In genomic region chr17:39174907-39175694, GRCh38 we compare ENCODE assay signal across 8 cellular contexts. TPM values are rescaled to one million over a fixed set of nuclear protein-coding genes. Genes with fewer than 3 reads are reported as not detected.
DNase-seq lines count a peak whose midpoint lies in the region; ATAC-seq, FAIRE-seq and TF ChIP-seq lines count a peak whose summit lies in the region.

No MANE protein-coding gene starts in this region.

- H2BK20ac ChIP-seq in H1 (ENCODE audit: low read length), result no peak overlapping the region

- DNase-seq in ACHN, result peak; percentile 61
- DNase-seq in GM19240 (ENCODE audit: insufficient read length, low spot score), result peak; percentile 64
- DNase-seq in NCI-H748 (lab: John Stamatoyannopoulos, UW; ENCODE audit: unreplicated experiment), result peak; percentile 66
- peak; percentile 58 to 74 for DNase-seq in activated CD8-positive, alpha-beta memory T cell treated with anti-CD3 and anti-CD28 coated beads for 1 hour (ENCODE audit: extremely low read depth in 1 of 2, low read depth in 1 of 2)
- DNase-seq in H1 (ENCODE audit: low read depth in 1 of 2, low spot score in 2 of 2), result peak; percentile 82 to 92
- DNase-seq in mucosa of gallbladder (ENCODE audit: low spot score), result peak; percentile 80
- DNase-seq in stimulated activated naive B cell treated with anti-CD40 and anti-IgM and Interleukin-4, amounts not matched to agents 10 μg/mL and 1 μg/mL and 100 μg/mL, for 72 hours, result peak; percentile 34

- peak; percentile 87 to 92 (median 91) for TF ChIP-seq CTCF in H1 (IDR thresholded peaks at IDR 0.05; ENCODE audit: control extremely low read depth in 1 of 3, insufficient read depth in 1 of 3, low read depth in 1 of 3, low read length in 3 of 3)

- in situ Hi-C loops in ACHN (cut with HindIII; ENCODE audit: low pct_ligation_motif_present, low pct_unique_long_range_greater_than_20kb, low sequenced_read_pairs), result no loop called here

- H2BK5ac ChIP-seq in H1 (ENCODE audit: low read depth, low read length), result no peak overlapping the region

- H3K79me1 ChIP-seq in H1 (ENCODE audit: low read depth, low read length), result no peaks in the 10 kb centered on the region; the same call in 1 of the 2 replicates

- H3K27me3 ChIP-seq in H1 (replicated peaks in 1 of 4; ENCODE audit: control insufficient read depth in 3 of 4, extremely low read depth in 1 of 4, insufficient read depth in 3 of 4, low read length in 3 of 4), result no peaks in the 10 kb centered on the region

- peaks cover 0 to 5% of the 10 kb centered on the region in 2 experiments for H4K20me1 ChIP-seq in H1 (replicated peaks in 1 of 2; ENCODE audit: control insufficient read depth in 1 of 2, insufficient read depth in 2 of 2, low read length in 2 of 2)

- no peak for TF ChIP-seq EP300 in H1 (IDR thresholded peaks at IDR 0.05; ENCODE audit: borderline replicate concordance in 1 of 2, low read depth in 2 of 2, low read length in 2 of 2)

- CTCF ChIA-PET in H1 (lab: Charles Lee; ENCODE audit: partially characterized antibody), result interaction anchor here (0.7 to 7.8 kb wide), 63 partner anchors 8 to 864 kb away, joined by 3 to 151 read pairs (median 4); partner anchors contain the start of genes ARL5C, CACNB1, CWC25 and FBXO47

- no peak overlapping the region for H3K56ac ChIP-seq in H1 (replicated peaks; ENCODE audit: insufficient read length, low read depth, low read length)

- H3K4me3 ChIP-seq in H1 (ENCODE audit: extremely low read depth in 1 of 4, insufficient read depth in 2 of 4, low read depth in 3 of 4, low read length in 4 of 4), result peak overlapping the region in 1 of 4 experiments; percentile 22; a peak in 1 of 8 replicates

- H3K36me3 Mint-ChIP-seq in stimulated activated naive B cell treated with anti-CD40 and anti-IgM and Interleukin-4, amounts not matched to agents 10 μg/mL and 1 μg/mL and 100 μg/mL, for 72 hours, result peaks cover 29 to 36% of the 10 kb centered on the region in 2 donors

- no peak overlapping the region for H3K14ac ChIP-seq in H1 (ENCODE audit: insufficient read length)

- peak overlapping the region in 1 of 2 experiments; percentile 24; a peak in 1 of 4 replicates for H3K4me2 ChIP-seq in H1 (ENCODE audit: insufficient read depth in 1 of 2, low read depth in 2 of 2, low read length in 2 of 2)

- peak; percentile 81 to 85 for ATAC-seq in stimulated activated naive B cell treated with anti-CD40 and anti-IgM and Interleukin-4, amounts not matched to agents 10 μg/mL and 1 μg/mL and 100 μg/mL, for 72 hours (replicated peaks)
- ATAC-seq in GM21367 (IDR thresholded peaks at IDR 0.05; ENCODE audit: unreplicated experiment), result no peak

- H3K27ac ChIP-seq in H1 (ENCODE audit: low read depth, low read length), result no peak overlapping the region

- H3K4me1 ChIP-seq in H1 (replicated peaks in 1 of 4; ENCODE audit: control insufficient read depth in 3 of 4, insufficient read depth in 4 of 4, low read length in 3 of 4), result peaks cover 0 to 14% (median 10%) of the 10 kb centered on the region in 4 experiments; a peak in 6 of 7 replicates

- no peaks in the 10 kb centered on the region for H3K9me3 Mint-ChIP-seq in stimulated activated naive B cell treated with anti-CD40 and anti-IgM and Interleukin-4, amounts not matched to agents 10 μg/mL and 1 μg/mL and 100 μg/mL, for 72 hours

- H3K23me2 ChIP-seq in H1 (ENCODE audit: low read depth, low read length), result no peaks in the 10 kb centered on the region; the same call in 1 of the 2 replicates

- no peak overlapping the region for H4K8ac ChIP-seq in H1 (ENCODE audit: extremely low read depth, insufficient read depth, low read length)

- H3K36me3 ChIP-seq in H1 (ENCODE audit: control insufficient read depth in 2 of 4, insufficient read depth in 4 of 4, low read length in 3 of 4), result peaks cover 0 to 15% (median 5%) of the 10 kb centered on the region in 4 experiments; a peak in 4 of 8 replicates

- H3K9me3 ChIP-seq in H1 (ENCODE audit: insufficient read depth in 2 of 2, low read depth in 1 of 2, low read length in 1 of 2), result no peaks in the 10 kb centered on the region

- H3K27me3 Mint-ChIP-seq in stimulated activated naive B cell treated with anti-CD40 and anti-IgM and Interleukin-4, amounts not matched to agents 10 μg/mL and 1 μg/mL and 100 μg/mL, for 72 hours, result peaks cover 27 to 34% of the 10 kb centered on the region in 2 donors

- no peak overlapping the region for H4K5ac ChIP-seq in H1 (ENCODE audit: insufficient read length, low read depth, low read length)

- no peak overlapping the region for H2BK15ac ChIP-seq in H1 (ENCODE audit: low read length)

- POLR2A ChIA-PET in H1 (lab: Charles Lee; ENCODE audit: partially characterized antibody), result interaction anchor here (0.6 to 3.9 kb wide), 14 partner anchors 10 to 251 kb away, joined by 3 to 35 read pairs (median 6); partner anchors contain the start of genes ARL5C and RPL19

- no peak overlapping the region for H3K23ac ChIP-seq in H1 (ENCODE audit: insufficient read length)

- H2BK120ac ChIP-seq in H1 (replicated peaks; ENCODE audit: low read depth, low read length), result no peak overlapping the region

- no peaks in the 10 kb centered on the region for H3K79me2 ChIP-seq in H1 (ENCODE audit: control insufficient read depth in 1 of 2, insufficient read depth in 2 of 2, low read length in 2 of 2)

- H3K4me3 Mint-ChIP-seq in stimulated activated naive B cell treated with anti-CD40 and anti-IgM and Interleukin-4, amounts not matched to agents 10 μg/mL and 1 μg/mL and 100 μg/mL, for 72 hours, result peak overlapping the region in 1 of 2 donors; percentile 36

- peak; percentile 71 to 83 for TF ChIP-seq RAD21 in H1 (IDR thresholded peaks at IDR 0.05 in 1 of 2, conservative IDR thresholded peaks at IDR 0.05 in 1 of 2; ENCODE audit: low read depth in 2 of 2, low read length in 2 of 2)

- no peak overlapping the region for H3K9ac ChIP-seq in H1 (replicated peaks in 1 of 4; ENCODE audit: extremely low read depth in 1 of 4, low read depth in 3 of 4, low read length in 3 of 4)

- peaks cover 13 to 18% of the 10 kb centered on the region in 2 donors for H3K4me1 Mint-ChIP-seq in stimulated activated naive B cell treated with anti-CD40 and anti-IgM and Interleukin-4, amounts not matched to agents 10 μg/mL and 1 μg/mL and 100 μg/mL, for 72 hours

- no peak overlapping the region for H2BK12ac ChIP-seq in H1 (ENCODE audit: low read depth, low read length)

- H3K4ac ChIP-seq in H1 (replicated peaks; ENCODE audit: insufficient read length, low read depth, low read length), result no peak overlapping the region

- no peak overlapping the region for H2AK5ac ChIP-seq in H1 (ENCODE audit: low read depth, low read length)

- H4K91ac ChIP-seq in H1 (replicated peaks; ENCODE audit: insufficient read length, low read length), result no peak overlapping the region

- peak in 1 of 2 experiments; percentile 60; a peak in 1 of 3 replicates for TF ChIP-seq POLR2A in H1 (IDR thresholded peaks at IDR 0.05; ENCODE audit: control extremely low read depth in 1 of 2, low read depth in 2 of 2, low read length in 2 of 2)

- WGBS in H1 (ENCODE audit: extremely low coverage in 1 of 2, insufficient coverage in 1 of 2, insufficient read length in 1 of 2, insufficient replicate concordance in 2 of 2, low coverage in 1 of 2, low lambda C conversion rate in 2 of 2, missing lambda C conversion rate in 1 of 2), 2 experiments, result 66% methylated on average over 32 of the region's 35 CpGs; no CpG with 5 or more reads in 1 of the 2 experiments

- peak; percentile 77 for FAIRE-seq in H1 (lab: Jason Lieb, UNC)

- H2AFZ ChIP-seq in H1 (ENCODE audit: low read length), result no peak overlapping the region

- no peak overlapping the region for H3K18ac ChIP-seq in H1 (ENCODE audit: extremely low read depth, low read length)

- H3K27ac Mint-ChIP-seq in stimulated activated naive B cell treated with anti-CD40 and anti-IgM and Interleukin-4, amounts not matched to agents 10 μg/mL and 1 μg/mL and 100 μg/mL, for 72 hours, result peak overlapping the region; percentile 51

RNA-seq across cellular contexts. Expression of gene ARL5C, which starts 9.1 kb away (rescaled TPM):
- total RNA-seq in H1 (2021; fragmentation: NEBNext Ultra II Directional; extraction: Animal tissue kit (Norgen Biotek cat#: 25700)), result not detected in 2 replicates
- not detected in 2 replicates for polyA plus RNA-seq in H1 (2011; rRNA removed)
- polyA plus RNA-seq in H1 (2011; cell fraction: cytosol; rRNA removed), result not detected
- not detected for polyA plus RNA-seq in H1 (2011; cell fraction: nucleus; rRNA removed)
- polyA plus RNA-seq in H1 (2012, experiment 1 of 2), result 0.10 TPM in 1 of 4 replicates, not detected in the others
- polyA plus RNA-seq in H1 (2012, experiment 2 of 2), result not detected
- not detected for polyA plus RNA-seq in H1 (2013, experiment 1 of 2)
- polyA plus RNA-seq in H1 (2013, experiment 2 of 2), result not detected
- polyA minus RNA-seq in H1 (2011; rRNA and poly(A)+ RNA removed), result 0.06 TPM in 1 of 2 replicates, not detected in the other
- polyA minus RNA-seq in H1 (2011; cell fraction: cytosol; rRNA and poly(A)+ RNA removed), result not detected
- polyA minus RNA-seq in H1 (2011; cell fraction: nucleus; rRNA and poly(A)+ RNA removed), result not detected
- total RNA-seq in mucosa of gallbladder, result not detected

RNA-seq across cellular contexts. Expression of gene CACNB1, which starts 22.4 kb away (rescaled TPM):
- 15.1 and 17.8 TPM in 2 replicates for total RNA-seq in H1 (2021; fragmentation: NEBNext Ultra II Directional; extraction: Animal tissue kit (Norgen Biotek cat#: 25700))
- 7.2 and 10.6 TPM in 2 replicates for polyA plus RNA-seq in H1 (2011; rRNA removed)
- polyA plus RNA-seq in H1 (2011; cell fraction: cytosol; rRNA removed), result 7.7 TPM
- polyA plus RNA-seq in H1 (2011; cell fraction: nucleus; rRNA removed), result 43.5 TPM
- polyA plus RNA-seq in H1 (2012, experiment 1 of 2), result 11.9 to 16.4 TPM (median 14.1 TPM) in 4 replicates
- 12.9 TPM for polyA plus RNA-seq in H1 (2012, experiment 2 of 2)
- 7.2 TPM for polyA plus RNA-seq in H1 (2013, experiment 1 of 2)
- 7.1 TPM for polyA plus RNA-seq in H1 (2013, experiment 2 of 2)
- 15.8 and 25.4 TPM in 2 replicates for polyA minus RNA-seq in H1 (2011; rRNA and poly(A)+ RNA removed)
- 8.0 TPM for polyA minus RNA-seq in H1 (2011; cell fraction: cytosol; rRNA and poly(A)+ RNA removed)
- polyA minus RNA-seq in H1 (2011; cell fraction: nucleus; rRNA and poly(A)+ RNA removed), result 18.6 TPM
- total RNA-seq in mucosa of gallbladder, result 6.4 TPM

RNA-seq across cellular contexts. Expression of gene PLXDC1, which starts 23.7 kb away (rescaled TPM):
- 3.4 and 4.1 TPM in 2 replicates for total RNA-seq in H1 (2021; fragmentation: NEBNext Ultra II Directional; extraction: Animal tissue kit (Norgen Biotek cat#: 25700))
- polyA plus RNA-seq in H1 (2011; rRNA removed), result 14.6 and 17.9 TPM in 2 replicates
- polyA plus RNA-seq in H1 (2011; cell fraction: cytosol; rRNA removed), result 16.1 TPM
- 69.7 TPM for polyA plus RNA-seq in H1 (2011; cell fraction: nucleus; rRNA removed)
- 6.9 to 10.0 TPM (median 8.1 TPM) in 4 replicates for polyA plus RNA-seq in H1 (2012, experiment 1 of 2)
- 2.6 TPM for polyA plus RNA-seq in H1 (2012, experiment 2 of 2)
- 1.7 TPM for polyA plus RNA-seq in H1 (2013, experiment 1 of 2)
- 1.6 TPM for polyA plus RNA-seq in H1 (2013, experiment 2 of 2)
- 18.7 and 21.7 TPM in 2 replicates for polyA minus RNA-seq in H1 (2011; rRNA and poly(A)+ RNA removed)
- polyA minus RNA-seq in H1 (2011; cell fraction: cytosol; rRNA and poly(A)+ RNA removed), result 9.2 TPM
- polyA minus RNA-seq in H1 (2011; cell fraction: nucleus; rRNA and poly(A)+ RNA removed), result 16.2 TPM
- 21.2 TPM for total RNA-seq in mucosa of gallbladder

RNA-seq across cellular contexts. Expression of gene RPL19, which starts 25.0 kb away (rescaled TPM):
- 2,182 and 2,219 TPM in 2 replicates for total RNA-seq in H1 (2021; fragmentation: NEBNext Ultra II Directional; extraction: Animal tissue kit (Norgen Biotek cat#: 25700))
- polyA plus RNA-seq in H1 (2011; rRNA removed), result 1,992 and 2,108 TPM in 2 replicates
- 3,481 TPM for polyA plus RNA-seq in H1 (2011; cell fraction: cytosol; rRNA removed)
- polyA plus RNA-seq in H1 (2011; cell fraction: nucleus; rRNA removed), result 2,043 TPM
- 1,394 to 2,903 TPM (median 2,742 TPM) in 4 replicates for polyA plus RNA-seq in H1 (2012, experiment 1 of 2)
- polyA plus RNA-seq in H1 (2012, experiment 2 of 2), result 1,232 TPM
- 2,492 TPM for polyA plus RNA-seq in H1 (2013, experiment 1 of 2)
- 2,408 TPM for polyA plus RNA-seq in H1 (2013, experiment 2 of 2)
- polyA minus RNA-seq in H1 (2011; rRNA and poly(A)+ RNA removed), result 605 and 718 TPM in 2 replicates
- 697 TPM for polyA minus RNA-seq in H1 (2011; cell fraction: cytosol; rRNA and poly(A)+ RNA removed)
- polyA minus RNA-seq in H1 (2011; cell fraction: nucleus; rRNA and poly(A)+ RNA removed), result 464 TPM
- total RNA-seq in mucosa of gallbladder, result 1,121 TPM

RNA-seq across cellular contexts. Expression of gene STAC2, which starts 50.6 kb away (rescaled TPM):
- total RNA-seq in H1 (2021; fragmentation: NEBNext Ultra II Directional; extraction: Animal tissue kit (Norgen Biotek cat#: 25700)), result 5.4 and 6.0 TPM in 2 replicates
- 1.5 and 2.5 TPM in 2 replicates for polyA plus RNA-seq in H1 (2011; rRNA removed)
- 1.7 TPM for polyA plus RNA-seq in H1 (2011; cell fraction: cytosol; rRNA removed)
- 3.9 TPM for polyA plus RNA-seq in H1 (2011; cell fraction: nucleus; rRNA removed)
- polyA plus RNA-seq in H1 (2012, experiment 1 of 2), result 4.2 to 6.3 TPM (median 5.2 TPM) in 4 replicates
- 5.2 TPM for polyA plus RNA-seq in H1 (2012, experiment 2 of 2)
- polyA plus RNA-seq in H1 (2013, experiment 1 of 2), result 4.3 TPM
- polyA plus RNA-seq in H1 (2013, experiment 2 of 2), result 4.7 TPM
- 1.2 and 1.7 TPM in 2 replicates for polyA minus RNA-seq in H1 (2011; rRNA and poly(A)+ RNA removed)
- 1.5 TPM for polyA minus RNA-seq in H1 (2011; cell fraction: cytosol; rRNA and poly(A)+ RNA removed)
- polyA minus RNA-seq in H1 (2011; cell fraction: nucleus; rRNA and poly(A)+ RNA removed), result 1.1 TPM
- 1.3 TPM for total RNA-seq in mucosa of gallbladder

Comparison
In these comparisons a context has a peak if more than half of its experiments do, and no peak if none do; other contexts are left out.
1. DNase-seq: peak in every context shown above with its lines; median percentile 87 in H1; 80 in mucosa of gallbladder; 66 in NCI-H748; 66 in activated CD8-positive, alpha-beta memory T cell treated with anti-CD3 and anti-CD28 coated beads for 1 hour; 64 in GM19240; 61 in ACHN; 34 in stimulated activated naive B cell treated with anti-CD40 and anti-IgM and Interleukin-4, amounts not matched to agents 10 μg/mL and 1 μg/mL and 100 μg/mL, for 72 hours.